In the genomic region with DNA sequence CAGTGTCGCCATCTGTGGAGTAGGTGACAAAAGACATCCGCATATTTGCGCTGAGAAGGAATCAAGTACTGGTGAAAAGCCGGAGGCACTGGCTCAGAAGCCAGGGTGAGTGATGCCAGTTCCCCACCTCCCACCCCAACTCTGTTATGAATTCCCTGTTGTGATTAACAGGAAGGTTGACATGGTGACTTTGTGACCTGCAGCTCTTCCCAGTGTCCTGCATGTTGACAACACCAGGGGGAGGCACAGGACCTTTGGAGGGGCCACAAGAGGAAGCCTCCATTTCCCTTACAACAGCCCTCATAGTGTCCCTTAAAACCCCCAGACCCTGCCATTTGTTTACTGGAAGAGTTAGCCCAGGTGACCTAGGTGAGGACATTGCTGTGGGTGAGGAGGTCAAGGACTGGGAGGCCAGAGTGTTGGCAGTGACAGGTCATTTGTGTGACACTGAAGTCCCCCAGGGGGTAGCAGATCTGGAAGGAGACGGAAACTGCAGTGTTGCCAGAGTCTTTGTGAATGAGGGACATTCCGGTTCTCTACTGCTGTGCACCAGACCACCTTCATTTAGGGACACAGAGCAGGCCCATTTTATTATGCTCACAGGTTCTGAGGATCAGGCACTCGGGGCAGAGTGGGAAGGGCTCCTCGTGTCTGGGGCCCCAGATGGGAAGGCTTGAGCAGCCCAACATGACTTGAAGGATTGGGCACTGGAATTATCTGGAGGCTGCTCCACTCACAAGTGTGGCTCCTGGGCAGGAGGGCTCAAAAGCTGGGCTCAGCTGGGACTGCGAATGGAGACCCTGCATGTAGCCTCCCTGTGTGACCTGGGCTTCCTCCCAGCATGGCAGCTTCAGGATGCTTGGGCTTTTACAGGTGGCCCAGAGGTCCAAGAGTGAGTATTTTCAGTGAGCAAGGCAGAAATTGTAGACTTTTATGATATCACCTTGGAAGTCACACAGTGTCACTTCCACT, we compare ENCODE assay signal across 1 cellular context.
TF ChIP-seq lines count a peak whose summit lies in the region.

No MANE protein-coding gene starts in this region.

TF ChIP-seq in SK-N-SH, 30 proteins besides CTCF, POLR2A, EP300 and RAD21 (continued from another document):
- no peak for TF ChIP-seq IRF3 (IDR thresholded peaks at IDR 0.05; ENCODE audit: low read depth, low read length)
- no peak for TF ChIP-seq ELF1 (IDR thresholded peaks at IDR 0.05)
- TF ChIP-seq FOSL2 (IDR thresholded peaks at IDR 0.05; ENCODE audit: borderline replicate concordance, low read depth): no peak
- TF ChIP-seq GABPA (IDR thresholded peaks at IDR 0.05; ENCODE audit: low read depth): no peak
- no peak for TF ChIP-seq RXRA (IDR thresholded peaks at IDR 0.05; ENCODE audit: borderline replicate concordance, low read depth)
- TF ChIP-seq REST (IDR thresholded peaks at IDR 0.05; ENCODE audit: low read depth, low read length): no peak
- TF ChIP-seq NFIC (IDR thresholded peaks at IDR 0.05; ENCODE audit: borderline replicate concordance): no peak
- TF ChIP-seq TAF1 (IDR thresholded peaks at IDR 0.05; ENCODE audit: borderline replicate concordance, low read depth, low read length): no peak
